9 cellular contexts compared by ENCODE assay signal in genomic region chr7:140079121-140079536, GRCh38. TPM values are rescaled to one million over a fixed set of nuclear protein-coding genes. Genes with fewer than 3 reads are reported as not detected.
DNase-seq lines count a peak whose midpoint lies in the region; ATAC-seq and TF ChIP-seq lines count a peak whose summit lies in the region.
"Had no signal": no experiment of that assay in that cellular context is flagged by ENCODE, and none has a peak within 500 bp of the region (broad histone marks: within the 10 kb centered on the region; RNA-seq: fewer than 3 reads in every experiment).

No MANE protein-coding gene starts in this region.

- H3K36me3 ChIP-seq in mucosa of descending colon (ENCODE audit: low read depth) = no peaks in the 10 kb centered on the region
- no peaks in the 10 kb centered on the region for H3K36me3 ChIP-seq in sigmoid colon

- H3K27ac ChIP-seq in sigmoid colon = no peak overlapping the region

- H3K36me3 Mint-ChIP-seq in T-helper 2 cell treated with Interferon-gamma antibody and Interleukin-4, amounts not matched to agents 5 μg/mL and 100 μg/mL, for 36 hours (ENCODE audit: low read depth) = peaks cover 2% of the 10 kb centered on the region

- peaks cover 12% of the 10 kb centered on the region for H3K27me3 Mint-ChIP-seq in T-helper 2 cell treated with Interferon-gamma antibody and Interleukin-4, amounts not matched to agents 5 μg/mL and 100 μg/mL, for 36 hours (ENCODE audit: low read depth)

- ATAC-seq in mucosa of descending colon (peak; percentile 51), HG02642 (IDR thresholded peaks at IDR 0.05; ENCODE audit: poor library complexity, unreplicated experiment) (no peak), GM21360 (IDR thresholded peaks at IDR 0.05; ENCODE audit: unreplicated experiment) (no peak)

- WGBS in sigmoid colon, 2 donors = 47 to 62% methylated on average over 6 of the region's 6 CpGs

- H3K4me3 Mint-ChIP-seq in T-helper 2 cell treated with Interferon-gamma antibody and Interleukin-4, amounts not matched to agents 5 μg/mL and 100 μg/mL, for 36 hours = no peak overlapping the region

- peaks cover 8% of the 10 kb centered on the region for H3K4me1 Mint-ChIP-seq in T-helper 2 cell treated with Interferon-gamma antibody and Interleukin-4, amounts not matched to agents 5 μg/mL and 100 μg/mL, for 36 hours (ENCODE audit: low read depth)

- TF ChIP-seq EP300 in sigmoid colon (IDR thresholded peaks at IDR 0.05) = no peak

- no peaks in the 10 kb centered on the region for H3K9me3 Mint-ChIP-seq in T-helper 2 cell treated with Interferon-gamma antibody and Interleukin-4, amounts not matched to agents 5 μg/mL and 100 μg/mL, for 36 hours

- peak; percentile 34 for DNase-seq in DMS153 treated with DMSO at 0.1 percent for 48 hours (lab: John Stamatoyannopoulos, UW; ENCODE audit: unreplicated experiment)
- peak; percentile 41 for DNase-seq in NAMALWA (ENCODE audit: low spot score)
- DNase-seq in cerebellar cortex (ENCODE audit: low spot score) = peak; percentile 7
- no peak for DNase-seq in mucosa of descending colon
- no peak for DNase-seq in sigmoid colon
- no peak for DNase-seq in T-helper 2 cell treated with Interferon-gamma antibody and Interleukin-4, amounts not matched to agents 5 μg/mL and 100 μg/mL, for 36 hours (ENCODE audit: low spot score)
- DNase-seq: activated CD8-positive, alpha-beta memory T cell treated with anti-CD3 and anti-CD28 coated beads, Interleukin-2, amount 50 U/mL, for 48 hours had no signal

- intact Hi-C loops in mucosa of descending colon (cut with DNase I, micrococcal nuclease) = no loop called here
- intact Hi-C loops in sigmoid colon (cut with DNase I) = no loop called here

- H3K4me1 ChIP-seq in mucosa of descending colon (ENCODE audit: low read depth) = peaks cover 12% of the 10 kb centered on the region
- H3K4me1 ChIP-seq in sigmoid colon = no peaks in the 10 kb centered on the region

- H3K4me3 ChIP-seq in mucosa of descending colon = no peak overlapping the region
- no peak overlapping the region for H3K4me3 ChIP-seq in sigmoid colon

- TF ChIP-seq POLR2A in sigmoid colon (IDR thresholded peaks at IDR 0.05) = no peak

- H3K9me3 ChIP-seq in mucosa of descending colon (no peaks in the 10 kb centered on the region), sigmoid colon (no peaks in the 10 kb centered on the region)

- H3K27ac Mint-ChIP-seq in T-helper 2 cell treated with Interferon-gamma antibody and Interleukin-4, amounts not matched to agents 5 μg/mL and 100 μg/mL, for 36 hours = no peak overlapping the region

- no peak for TF ChIP-seq CTCF in mucosa of descending colon (IDR thresholded peaks at IDR 0.05)
- no peak for TF ChIP-seq CTCF in sigmoid colon (IDR thresholded peaks at IDR 0.05)

- no peaks in the 10 kb centered on the region for H3K27me3 ChIP-seq in sigmoid colon

RNA-seq across cellular contexts. Expression of gene PARP12, which starts 16.4 kb away (rescaled TPM):
- total RNA-seq in mucosa of descending colon = 10 to 100 TPM; 55.7 to 77.0 (median 61.8) TPM
- total RNA-seq in sigmoid colon = 10 to 100 TPM; 20.6 to 29.9 (median 22.9) TPM
- 10 to 100 TPM; 30.0 to 49.5 (median 42.2) TPM for polyA plus RNA-seq in sigmoid colon

Comparison
In these comparisons a context has a peak if more than half of its experiments do, and no peak if none do; other contexts are left out.
1. DNase-seq: peak in DMS153 treated with DMSO at 0.1 percent for 48 hours (single experiment), NAMALWA (single experiment) and cerebellar cortex (single experiment); none in mucosa of descending colon (0 of 3), sigmoid colon (single experiment) and T-helper 2 cell treated with Interferon-gamma antibody and Interleukin-4, amounts not matched to agents 5 μg/mL and 100 μg/mL, for 36 hours (single experiment).